Comparison of ENCODE assay signal across 11 cellular contexts in the genomic region with DNA sequence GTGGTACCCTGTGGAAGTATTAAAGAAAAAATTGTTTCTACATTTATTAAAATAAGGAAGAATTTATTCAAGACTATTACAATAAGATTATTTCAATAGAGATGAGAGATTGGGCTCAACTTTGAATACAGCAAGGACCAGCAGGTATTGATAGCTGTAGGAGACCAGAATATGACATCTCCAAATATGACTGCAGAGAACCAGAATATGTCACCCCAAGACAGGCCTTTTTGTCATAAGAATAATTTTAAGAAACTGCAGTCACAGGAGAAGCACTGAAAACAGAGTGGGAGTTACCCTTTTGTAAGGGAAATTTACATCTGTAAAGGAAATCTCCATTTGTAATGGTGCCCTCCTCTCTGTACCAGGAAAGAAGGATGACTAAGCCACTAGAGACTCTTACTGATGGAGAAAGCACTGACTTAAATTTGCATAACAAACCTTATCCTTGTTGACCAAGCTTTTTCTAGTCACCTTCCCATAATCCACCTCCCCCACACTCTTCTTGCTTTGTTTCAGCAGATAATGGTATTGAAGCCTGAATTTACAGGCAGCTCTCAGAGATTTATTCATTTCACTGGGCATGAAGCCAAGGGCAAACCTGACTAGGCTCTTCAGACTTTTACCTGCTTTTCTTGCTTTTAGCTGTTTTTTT.
DNase-seq lines count a peak whose midpoint lies in the region; ATAC-seq lines count a peak whose summit lies in the region.
"Had no signal": no experiment of that assay in that cellular context is flagged by ENCODE, and none has a peak within 500 bp of the region (broad histone marks: within the 10 kb centered on the region; RNA-seq: fewer than 3 reads in every experiment).

No MANE protein-coding gene starts in this region.

- H3K36me3 Mint-ChIP-seq in activated naive CD4-positive, alpha-beta T cell treated with anti-CD3 and anti-CD28 coated beads for 36 hours (ENCODE audit: low read depth), result no peaks in the 10 kb centered on the region
- H3K36me3 Mint-ChIP-seq in activated naive CD4-positive, alpha-beta T cell treated with anti-CD3 and anti-CD28 coated beads, Interleukin-2, amount 10 ng/mL, durations not matched to agents 7 days and 5 days, result no peaks in the 10 kb centered on the region
- H3K36me3 Mint-ChIP-seq in activated T-helper 17 cell treated with anti-CD3 and anti-CD28 coated beads, Interleukin-2, amount 50 U/mL, for 72 hours (ENCODE audit: low read depth), result no peaks in the 10 kb centered on the region
- H3K36me3 Mint-ChIP-seq in stimulated activated memory B cell treated with anti-CD40 and anti-IgM and Interleukin-4, amounts not matched to agents 10 μg/mL and 1 μg/mL and 100 μg/mL, for 72 hours, result peaks cover 5% of the 10 kb centered on the region

- H3K36me3 ChIP-seq in neuronal stem cell (replicated peaks in 1 of 2; ENCODE audit: control insufficient read depth in 2 of 2, insufficient read depth in 2 of 2, low read length in 2 of 2), result no peaks in the 10 kb centered on the region

- no peak overlapping the region for H2BK15ac ChIP-seq in neuronal stem cell (ENCODE audit: low read length)

- H3K27me3 ChIP-seq in neuronal stem cell (ENCODE audit: control insufficient read depth in 3 of 3, insufficient read depth in 3 of 3, low read depth in 1 of 3, low read length in 3 of 3), result no peaks in the 10 kb centered on the region

- H3K4me1 ChIP-seq in neuronal stem cell (ENCODE audit: control insufficient read depth in 2 of 2, insufficient read depth in 1 of 2, low read depth in 1 of 2, low read length in 2 of 2), result no peaks in the 10 kb centered on the region

- H3K27ac ChIP-seq in neuronal stem cell (replicated peaks; ENCODE audit: low read length), result no peak overlapping the region

- H3K4me3 ChIP-seq in neuronal stem cell (ENCODE audit: low read length in 2 of 2), result no peak overlapping the region

- H2AK5ac ChIP-seq in neuronal stem cell (ENCODE audit: low read depth, low read length), result no peak overlapping the region

- no peak overlapping the region for H4K8ac ChIP-seq in neuronal stem cell (ENCODE audit: low read depth, low read length)

- no peak overlapping the region for H2BK12ac ChIP-seq in neuronal stem cell (ENCODE audit: low read length)

- peaks cover 16% of the 10 kb centered on the region for H3K9me3 Mint-ChIP-seq in activated naive CD4-positive, alpha-beta T cell treated with anti-CD3 and anti-CD28 coated beads for 36 hours
- H3K9me3 Mint-ChIP-seq in activated naive CD4-positive, alpha-beta T cell treated with anti-CD3 and anti-CD28 coated beads, Interleukin-2, amount 10 ng/mL, durations not matched to agents 7 days and 5 days, result peaks cover 16% of the 10 kb centered on the region
- H3K9me3 Mint-ChIP-seq in activated T-helper 17 cell treated with anti-CD3 and anti-CD28 coated beads, Interleukin-2, amount 50 U/mL, for 72 hours, result peaks cover 4% of the 10 kb centered on the region
- H3K9me3 Mint-ChIP-seq in stimulated activated memory B cell treated with anti-CD40 and anti-IgM and Interleukin-4, amounts not matched to agents 10 μg/mL and 1 μg/mL and 100 μg/mL, for 72 hours, result peaks cover 19% of the 10 kb centered on the region

- peak; percentile 62 for DNase-seq in activated naive CD4-positive, alpha-beta T cell treated with anti-CD3 and anti-CD28 coated beads for 36 hours
- DNase-seq in activated naive CD4-positive, alpha-beta T cell treated with anti-CD3 and anti-CD28 coated beads, Interleukin-2, amount 10 ng/mL, durations not matched to agents 7 days and 5 days, result no peak
- DNase-seq in NCI-H1105 treated with DMSO at 0.1 percent for 48 hours (lab: John Stamatoyannopoulos, UW), result peak; percentile 89
- DNase-seq in activated CD8-positive, alpha-beta memory T cell treated with anti-CD3 and anti-CD28 coated beads, Interleukin-2, amount 50 U/mL, for 48 hours, result no peak
- DNase-seq in neuronal stem cell (ENCODE audit: low spot score), result no peak
- no peak for DNase-seq in NCI-H146 treated with DMSO at 0.1 percent for 48 hours (lab: John Stamatoyannopoulos, UW; ENCODE audit: unreplicated experiment)
- DNase-seq: effector memory CD4-positive, alpha-beta T cell; NCI-H446 treated with DMSO at 0.1 percent for 48 hours; SIG-M5 had no signal

- H3K27me3 Mint-ChIP-seq in activated naive CD4-positive, alpha-beta T cell treated with anti-CD3 and anti-CD28 coated beads for 36 hours (ENCODE audit: low read depth), result peaks cover 22% of the 10 kb centered on the region
- H3K27me3 Mint-ChIP-seq in activated naive CD4-positive, alpha-beta T cell treated with anti-CD3 and anti-CD28 coated beads, Interleukin-2, amount 10 ng/mL, durations not matched to agents 7 days and 5 days, result peaks cover 5% of the 10 kb centered on the region
- peaks cover 24% of the 10 kb centered on the region for H3K27me3 Mint-ChIP-seq in activated T-helper 17 cell treated with anti-CD3 and anti-CD28 coated beads, Interleukin-2, amount 50 U/mL, for 72 hours
- H3K27me3 Mint-ChIP-seq in stimulated activated memory B cell treated with anti-CD40 and anti-IgM and Interleukin-4, amounts not matched to agents 10 μg/mL and 1 μg/mL and 100 μg/mL, for 72 hours, result no peaks in the 10 kb centered on the region

- H3K9me3 ChIP-seq in neuronal stem cell (replicated peaks in 1 of 2; ENCODE audit: control insufficient read depth in 2 of 2, insufficient read depth in 1 of 2, low read depth in 1 of 2, low read length in 2 of 2), result peaks cover 0 to 3% of the 10 kb centered on the region in 2 donors

- H3K23ac ChIP-seq in neuronal stem cell (ENCODE audit: low read depth, low read length, poor library complexity), result no peak overlapping the region

- H2BK120ac ChIP-seq in neuronal stem cell (ENCODE audit: low read depth, low read length), result no peak overlapping the region

- H3K4me2 ChIP-seq in neuronal stem cell (ENCODE audit: insufficient read depth, low read length, poor library complexity, severe bottlenecking), result no peak overlapping the region

- intact Hi-C loops in activated naive CD4-positive, alpha-beta T cell treated with anti-CD3 and anti-CD28 coated beads for 36 hours (cut with micrococcal nuclease), result loop anchor here (1.0 to 10.0 kb wide), 10 partner anchors 8 to 963 kb away; a partner anchor contains a TSS

- H3K4me1 Mint-ChIP-seq in activated naive CD4-positive, alpha-beta T cell treated with anti-CD3 and anti-CD28 coated beads for 36 hours (ENCODE audit: low read depth), result peaks cover 15% of the 10 kb centered on the region
- H3K4me1 Mint-ChIP-seq in activated naive CD4-positive, alpha-beta T cell treated with anti-CD3 and anti-CD28 coated beads, Interleukin-2, amount 10 ng/mL, durations not matched to agents 7 days and 5 days, result no peaks in the 10 kb centered on the region
- no peaks in the 10 kb centered on the region for H3K4me1 Mint-ChIP-seq in activated T-helper 17 cell treated with anti-CD3 and anti-CD28 coated beads, Interleukin-2, amount 50 U/mL, for 72 hours
- H3K4me1 Mint-ChIP-seq in stimulated activated memory B cell treated with anti-CD40 and anti-IgM and Interleukin-4, amounts not matched to agents 10 μg/mL and 1 μg/mL and 100 μg/mL, for 72 hours, result no peaks in the 10 kb centered on the region

- H3K4ac ChIP-seq in neuronal stem cell (ENCODE audit: low read length), result no peak overlapping the region

- H3K9ac ChIP-seq in neuronal stem cell (ENCODE audit: low read depth, low read length, poor library complexity), result no peak overlapping the region

- H3K4me3 Mint-ChIP-seq in activated naive CD4-positive, alpha-beta T cell treated with anti-CD3 and anti-CD28 coated beads for 36 hours, result no peak overlapping the region
- H3K4me3 Mint-ChIP-seq in activated naive CD4-positive, alpha-beta T cell treated with anti-CD3 and anti-CD28 coated beads, Interleukin-2, amount 10 ng/mL, durations not matched to agents 7 days and 5 days, result no peak overlapping the region
- H3K4me3 Mint-ChIP-seq in activated T-helper 17 cell treated with anti-CD3 and anti-CD28 coated beads, Interleukin-2, amount 50 U/mL, for 72 hours, result no peak overlapping the region
- H3K4me3 Mint-ChIP-seq in stimulated activated memory B cell treated with anti-CD40 and anti-IgM and Interleukin-4, amounts not matched to agents 10 μg/mL and 1 μg/mL and 100 μg/mL, for 72 hours, result no peak overlapping the region

- no peak overlapping the region for H3K18ac ChIP-seq in neuronal stem cell (ENCODE audit: low read length)

- H4K91ac ChIP-seq in neuronal stem cell (ENCODE audit: low read depth, low read length, poor library complexity), result no peak overlapping the region

- no peak overlapping the region for H3K14ac ChIP-seq in neuronal stem cell (ENCODE audit: low read length)

- CTCF ChIA-PET in activated naive CD4-positive, alpha-beta T cell treated with anti-CD3 and anti-CD28 coated beads for 36 hours (lab: Charles Lee), result interaction anchor here (0.8 kb wide), 1 partner anchor 120 kb away, joined by 3 read pairs; no protein-coding TSS in a partner anchor
- CTCF ChIA-PET in activated naive CD4-positive, alpha-beta T cell treated with anti-CD3 and anti-CD28 coated beads, Interleukin-2, amount 10 ng/mL, durations not matched to agents 7 days and 5 days (lab: Charles Lee), result no interaction called here

- peak; percentile 92 for ATAC-seq in activated T-helper 17 cell treated with anti-CD3 and anti-CD28 coated beads, Interleukin-2, amount 50 U/mL, for 72 hours (replicated peaks)
- peak; percentile 60 for ATAC-seq in stimulated activated memory B cell treated with anti-CD40 and anti-IgM and Interleukin-4, amounts not matched to agents 10 μg/mL and 1 μg/mL and 100 μg/mL, for 72 hours

- H2AFZ ChIP-seq in neuronal stem cell (ENCODE audit: low read length), result no peak overlapping the region

- H2BK5ac ChIP-seq in neuronal stem cell (ENCODE audit: low read length), result no peak overlapping the region

- H3K27ac Mint-ChIP-seq in activated naive CD4-positive, alpha-beta T cell treated with anti-CD3 and anti-CD28 coated beads for 36 hours, result peak overlapping the region; percentile 75
- no peak overlapping the region for H3K27ac Mint-ChIP-seq in activated naive CD4-positive, alpha-beta T cell treated with anti-CD3 and anti-CD28 coated beads, Interleukin-2, amount 10 ng/mL, durations not matched to agents 7 days and 5 days
- H3K27ac Mint-ChIP-seq in activated T-helper 17 cell treated with anti-CD3 and anti-CD28 coated beads, Interleukin-2, amount 50 U/mL, for 72 hours, result no peak overlapping the region
- no peak overlapping the region for H3K27ac Mint-ChIP-seq in stimulated activated memory B cell treated with anti-CD40 and anti-IgM and Interleukin-4, amounts not matched to agents 10 μg/mL and 1 μg/mL and 100 μg/mL, for 72 hours

- no peaks in the 10 kb centered on the region for H3K79me1 ChIP-seq in neuronal stem cell (ENCODE audit: low read depth, low read length)

Comparison
In these comparisons a context has a peak if more than half of its experiments do, and no peak if none do; other contexts are left out.
1. DNase-seq: peak in activated naive CD4-positive, alpha-beta T cell treated with anti-CD3 and anti-CD28 coated beads for 36 hours (single experiment) and NCI-H1105 treated with DMSO at 0.1 percent for 48 hours (single experiment); none in activated naive CD4-positive, alpha-beta T cell treated with anti-CD3 and anti-CD28 coated beads, Interleukin-2, amount 10 ng/mL, durations not matched to agents 7 days and 5 days (single experiment), activated CD8-positive, alpha-beta memory T cell treated with anti-CD3 and anti-CD28 coated beads, Interleukin-2, amount 50 U/mL, for 48 hours (single experiment), neuronal stem cell (single experiment) and NCI-H146 treated with DMSO at 0.1 percent for 48 hours (single experiment).